Comparison of ENCODE assay signal across 8 cellular contexts in the genomic region with DNA sequence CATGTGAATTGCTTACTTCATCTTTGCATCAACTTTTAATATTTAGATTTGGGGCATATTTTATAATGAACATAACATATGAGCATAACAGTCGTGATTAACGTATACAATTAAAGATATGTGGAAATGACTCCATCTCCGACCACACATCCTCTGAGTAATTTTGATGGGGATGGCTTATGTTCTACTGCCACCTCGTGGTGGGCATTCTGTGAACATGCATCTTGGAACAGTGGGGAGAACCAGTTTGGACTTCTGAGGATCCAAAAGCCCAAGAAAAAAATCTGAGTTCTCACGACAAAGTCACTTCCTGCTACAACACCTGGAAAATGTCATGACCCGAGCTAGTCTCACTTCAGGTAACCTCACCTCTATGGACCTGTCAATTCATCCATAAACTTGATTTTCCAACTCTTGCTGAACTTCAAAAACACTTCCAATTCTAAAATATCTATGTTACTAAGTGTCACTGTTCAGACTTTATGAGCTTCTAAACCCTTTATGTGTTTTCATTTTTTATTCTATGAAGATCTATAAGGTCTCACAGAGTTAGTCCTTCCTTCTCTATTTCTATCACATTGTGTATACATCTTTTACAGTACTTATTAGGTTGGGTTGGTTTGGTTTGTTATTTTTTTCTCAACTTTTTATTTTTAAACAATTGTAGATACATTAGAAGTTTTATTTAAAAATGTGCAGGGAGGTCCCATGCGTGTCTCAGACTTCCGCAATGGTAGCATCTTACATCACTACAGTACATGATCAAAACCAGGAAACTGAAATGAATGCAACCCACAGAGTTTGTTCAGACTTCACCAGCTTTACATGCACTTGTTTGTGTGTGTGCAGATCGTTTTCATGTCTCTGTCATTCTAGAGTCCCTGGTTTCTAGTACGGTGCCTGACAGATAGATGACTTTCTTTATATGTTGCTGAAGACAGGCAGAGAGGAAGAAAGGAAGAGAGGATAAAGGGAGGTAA. TPM values are rescaled to one million over a fixed set of nuclear protein-coding genes. Genes with fewer than 3 reads are reported as not detected.
A peak's percentile ranks its signal among the peaks of the same experiment; 100 is the strongest.
DNase-seq lines count a peak whose midpoint lies in the region; ATAC-seq and TF ChIP-seq lines count a peak whose summit lies in the region.

No MANE protein-coding gene starts in this region.

- H3K27me3 ChIP-seq in tibial artery: peaks cover 0 to 16% of the 10 kb centered on the region in 2 donors

- DNase-seq in COLO668 (lab: John Stamatoyannopoulos, UW; ENCODE audit: unreplicated experiment) (peak; percentile 88), Kasumi-1 (lab: John Stamatoyannopoulos, UW) (peak; percentile 52 to 68), RPMI7951 (ENCODE audit: low read depth) (peak; percentile 55), activated T-helper 1 cell treated with Interleukin-2 at 50 U/mL for 16 hours (ENCODE audit: low read depth) (peak; percentile 36), fibroblast of the conjunctiva (ENCODE audit: low read depth) (peak; percentile 43), omental fat pad (ENCODE audit: low spot score) (peak; percentile 65), tibial artery (peak in 1 of 2 donors; percentile 64)

- intact Hi-C loops in tibial artery (cut with DNase I; ENCODE audit: low total_unique reads): loop anchor here (10.0 kb wide), 1 partner anchor 594 kb away; the partner anchor contains the start of gene ASCL1

- H3K27ac ChIP-seq in tibial artery: no peak overlapping the region

- no peaks in the 10 kb centered on the region for H3K9me3 ChIP-seq in tibial artery

- H3K4me1 ChIP-seq in tibial artery: no peaks in the 10 kb centered on the region

- H3K4me3 ChIP-seq in tibial artery: no peak overlapping the region

- peak; percentile 71 for ATAC-seq in GM21381 (IDR thresholded peaks at IDR 0.05; ENCODE audit: unreplicated experiment)
- ATAC-seq in omental fat pad (ENCODE audit: low FRiP score): no peak

- H3K36me3 ChIP-seq in tibial artery: no peaks in the 10 kb centered on the region

- TF ChIP-seq CTCF in omental fat pad (IDR thresholded peaks at IDR 0.05): peak in 1 of 3 donors; percentile 77
- TF ChIP-seq CTCF in tibial artery (IDR thresholded peaks at IDR 0.05): peak; percentile 73 to 74

RNA-seq across cellular contexts. Expression of gene STAB2, which starts 38.2 kb away (rescaled TPM):
- not detected in 2 replicates for total RNA-seq in RPMI7951 (2014; rRNA removed; shearing (Covaris generic))
- total RNA-seq in omental fat pad: 1 to 10 TPM in 1 of 4 donors, under 1 TPM in 3; under 0.01 to 2.5 (median 0.43) TPM

RNA-seq across cellular contexts. Expression of gene C12orf42, which starts 53.1 kb away (rescaled TPM):
- total RNA-seq in RPMI7951 (2014; rRNA removed; shearing (Covaris generic)): not detected in 2 replicates
- total RNA-seq in omental fat pad: under 1 TPM in 1 of 4 donors, not detected in 3; 0.36 TPM
